ENCODE assay signal across 9 cellular contexts in genomic region chr15:47813985-47814384, GRCh38.
A peak's percentile ranks its signal among the peaks of the same experiment; 100 is the strongest.
DNase-seq lines count a peak whose midpoint lies in the region; ATAC-seq and TF ChIP-seq lines count a peak whose summit lies in the region.
"Had no signal": no experiment of that assay in that cellular context is flagged by ENCODE, and none has a peak within 500 bp of the region (broad histone marks: within the 10 kb centered on the region; RNA-seq: fewer than 3 reads in every experiment).

No MANE protein-coding gene starts in this region.

- H3K9me3 ChIP-seq in body of pancreas = no peaks in the 10 kb centered on the region
- no peaks in the 10 kb centered on the region for H3K9me3 ChIP-seq in upper lobe of left lung

- TF ChIP-seq CTCF in type B pancreatic cell (conservative IDR thresholded peaks at IDR 0.05) = no peak
- TF ChIP-seq CTCF in body of pancreas (IDR thresholded peaks at IDR 0.05) = no peak
- no peak for TF ChIP-seq CTCF in upper lobe of left lung (IDR thresholded peaks at IDR 0.05)

- H3K4me1 Mint-ChIP-seq in type B pancreatic cell (ENCODE audit: unreplicated experiment) = peaks cover 33% of the 10 kb centered on the region

- DNase-seq in NOMO-1 treated with DMSO at 0.1 percent for 48 hours (lab: John Stamatoyannopoulos, UW; ENCODE audit: unreplicated experiment) (peak; percentile 4), NOMO-1 treated with dmso at 0.1 percent for 144 hours (lab: John Stamatoyannopoulos, UW; ENCODE audit: unreplicated experiment) (no peak), germinal center (ENCODE audit: low spot score) (peak; percentile 24), type B pancreatic cell (ENCODE audit: extremely low spot score, unreplicated experiment) (no peak), body of pancreas (no peak), upper lobe of left lung (no peak)

- H3K9me3 Mint-ChIP-seq in type B pancreatic cell = no peaks in the 10 kb centered on the region

- WGBS in body of pancreas, 2 donors = 47 to 53% methylated on average over 4 of the region's 4 CpGs
- 50 to 62% methylated on average over 4 of the region's 4 CpGs for WGBS in upper lobe of left lung, 2 donors

- H3K27me3 ChIP-seq in body of pancreas (no peaks in the 10 kb centered on the region), upper lobe of left lung (no peaks in the 10 kb centered on the region)

- intact Hi-C loops in body of pancreas (cut with DNase I) = no loop called here

- peak; percentile 86 for ATAC-seq in GM21447 (IDR thresholded peaks at IDR 0.05; ENCODE audit: unreplicated experiment)
- ATAC-seq in HG03196 (IDR thresholded peaks at IDR 0.05; ENCODE audit: unreplicated experiment) = peak; percentile 85
- ATAC-seq in body of pancreas = no peak
- ATAC-seq in upper lobe of left lung (ENCODE audit: low FRiP score in 2 of 2) = no peak

- TF ChIP-seq EP300 in upper lobe of left lung (IDR thresholded peaks at IDR 0.05) = no peak

- no peak overlapping the region for H3K27ac Mint-ChIP-seq in type B pancreatic cell

- H3K4me3 Mint-ChIP-seq in type B pancreatic cell = no peak overlapping the region

- H3K27ac ChIP-seq in body of pancreas (no peak overlapping the region), upper lobe of left lung (no peak overlapping the region)
- H3K27ac ChIP-seq: VCaP had no signal

- TF ChIP-seq POLR2A in body of pancreas (IDR thresholded peaks at IDR 0.05) (no peak), upper lobe of left lung (IDR thresholded peaks at IDR 0.05) (no peak)

- H3K36me3 ChIP-seq in body of pancreas (replicated peaks in 1 of 2; ENCODE audit: insufficient read depth in 1 of 2, low read depth in 2 of 2) = no peaks in the 10 kb centered on the region
- no peaks in the 10 kb centered on the region for H3K36me3 ChIP-seq in upper lobe of left lung

- no peaks in the 10 kb centered on the region for H3K36me3 Mint-ChIP-seq in type B pancreatic cell

- H3K4me1 ChIP-seq in body of pancreas (peaks cover 60% of the 10 kb centered on the region), upper lobe of left lung (no peaks in the 10 kb centered on the region)

- H3K27me3 Mint-ChIP-seq in type B pancreatic cell = no peaks in the 10 kb centered on the region

- H3K4me3 ChIP-seq in body of pancreas (no peak overlapping the region), upper lobe of left lung (no peak overlapping the region)

Comparison
In these comparisons a context has a peak if more than half of its experiments do, and no peak if none do; other contexts are left out.
1. DNase-seq: peak in NOMO-1 treated with DMSO at 0.1 percent for 48 hours (single experiment) and germinal center (single experiment); none in NOMO-1 treated with dmso at 0.1 percent for 144 hours (single experiment), type B pancreatic cell (single experiment), body of pancreas (0 of 4) and upper lobe of left lung (0 of 2).
2. ATAC-seq: peak in GM21447 (single experiment) and HG03196 (single experiment); none in body of pancreas (single experiment) and upper lobe of left lung (0 of 2).